8 cellular contexts compared by ENCODE assay signal in the genomic region with DNA sequence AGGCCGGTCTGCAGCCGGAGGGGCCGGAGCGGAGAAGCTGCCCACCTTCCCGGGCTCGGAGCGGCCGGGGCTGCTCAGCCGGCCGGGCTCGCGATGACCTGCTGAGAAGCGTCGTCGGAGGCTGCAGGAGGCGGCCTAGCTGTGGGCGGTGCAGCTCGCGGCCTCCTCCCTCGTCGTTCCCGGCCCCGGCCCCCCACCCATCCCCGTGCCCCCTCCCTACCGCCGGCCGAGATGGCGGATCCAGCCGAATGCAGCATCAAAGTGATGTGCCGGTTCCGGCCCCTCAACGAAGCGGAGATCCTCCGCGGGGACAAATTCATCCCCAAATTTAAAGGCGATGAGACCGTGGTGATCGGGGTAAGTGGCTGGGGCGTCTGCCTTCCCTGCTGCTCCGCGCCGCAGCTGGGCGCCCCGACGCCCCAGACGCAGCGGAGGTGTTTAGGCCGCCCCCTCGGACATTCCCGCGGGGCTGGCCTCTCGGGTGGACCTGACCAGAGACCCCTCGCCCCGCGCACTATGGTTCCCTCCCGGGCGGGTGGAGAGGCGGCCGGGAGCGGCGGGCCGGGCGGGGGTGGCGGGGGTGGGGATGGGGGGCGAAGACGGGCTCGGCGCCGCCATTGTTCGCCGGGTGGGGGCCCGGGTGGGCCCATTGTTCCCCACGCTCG. TPM values are rescaled to one million over a fixed set of nuclear protein-coding genes. Genes with fewer than 3 reads are reported as not detected.
DNase-seq lines count a peak whose midpoint lies in the region; ATAC-seq and TF ChIP-seq lines count a peak whose summit lies in the region.

No MANE protein-coding gene starts in this region.

- H3K4me1 Mint-ChIP-seq in Caco-2 (ENCODE audit: low read depth, unreplicated experiment) = no peaks in the 10 kb centered on the region
- H3K4me1 Mint-ChIP-seq in immature natural killer cell = peaks cover 14 to 20% of the 10 kb centered on the region in 2 donors

- H3K27me3 Mint-ChIP-seq in Caco-2 (ENCODE audit: insufficient read depth, unreplicated experiment) = peaks cover 15% of the 10 kb centered on the region
- peaks cover 22 to 30% (median 25%) of the 10 kb centered on the region in 3 donors for H3K27me3 Mint-ChIP-seq in immature natural killer cell (ENCODE audit: low read depth in 3 of 3)

- H3K4me1 ChIP-seq in Caco-2 (0 out of 2 replicates have a peak, but pooled peaks cover 6% of the 10 kb centered on the region), testis (peaks cover 15% of the 10 kb centered on the region)

- no peaks in the 10 kb centered on the region for H3K9me3 Mint-ChIP-seq in Caco-2 (ENCODE audit: unreplicated experiment)
- H3K9me3 Mint-ChIP-seq in immature natural killer cell = peaks cover 0 to 5% (median 1%) of the 10 kb centered on the region in 6 donors

- BruUV-seq in Caco-2 (replicated peaks; lab: Mats Ljungman, UMichigan) = no TSS peak

- intact Hi-C loops in Caco-2 (cut with micrococcal nuclease; ENCODE audit: unreplicated experiment) = loop anchor here (1.0 to 2.0 kb wide), 2 partner anchors 128 to 231 kb away; a partner anchor contains a TSS
- intact Hi-C loops in testis (cut with DNase I; ENCODE audit: low total_unique reads) = no loop called here

- CTCF ChIA-PET in Caco-2 (lab: Charles Lee) = no interaction called here

- no peak for TF ChIP-seq POLR2A in testis (IDR thresholded peaks at IDR 0.05)

- peak overlapping the region; percentile 33 for H3K4me3 ChIP-seq in Caco-2 (ENCODE audit: low read depth, low read length)
- peak overlapping the region; percentile 70 to 83 for H3K4me3 ChIP-seq in testis

- H3K9me3 ChIP-seq in Caco-2 = 0 out of 2 replicates have a peak, but pooled peaks cover 14% of the 10 kb centered on the region
- no peaks in the 10 kb centered on the region for H3K9me3 ChIP-seq in testis

- H3K4me3 Mint-ChIP-seq in Caco-2 (ENCODE audit: unreplicated experiment) (peak overlapping the region; percentile 74), immature natural killer cell (peak overlapping the region in 4 of 5 donors; percentile 25 to 70 (median 55))

- DNase-seq in Caco-2 (no peak), immature natural killer cell (peak in 1 of 3 donors; percentile 6), testis (no peak), HT-29 (ENCODE audit: low spot score) (no peak), HK-2 (ENCODE audit: unreplicated experiment) (no peak)
- peak; percentile 18 for DNase-seq in activated CD8-positive, alpha-beta memory T cell treated with anti-CD3 and anti-CD28 coated beads, Interleukin-2, amount 50 U/mL, for 4 hours

- 1 to 2% methylated on average over 11 to 46 of the region's 74 CpGs for WGBS in testis, 2 donors

- peak; percentile 38 for ATAC-seq in GM19324 (IDR thresholded peaks at IDR 0.05; ENCODE audit: low FRiP score, unreplicated experiment)
- peak; percentile 29 for ATAC-seq in HG03139 (IDR thresholded peaks at IDR 0.05; ENCODE audit: unreplicated experiment)

- H3K27ac Mint-ChIP-seq in Caco-2 (ENCODE audit: unreplicated experiment) (no peak overlapping the region), immature natural killer cell (no peak overlapping the region)

- H3K36me3 ChIP-seq in Caco-2 (ENCODE audit: control insufficient read depth, insufficient read depth, low read length) = no peaks in the 10 kb centered on the region
- H3K36me3 ChIP-seq in testis (ENCODE audit: low read depth, missing control alignments) = no peaks in the 10 kb centered on the region

- TF ChIP-seq CTCF in Caco-2 (IDR thresholded peaks at IDR 0.05; ENCODE audit: insufficient read depth in 1 of 2, low read depth in 1 of 2, low read length in 1 of 2, severe bottlenecking in 1 of 2, unreplicated experiment in 1 of 2) = no peak
- TF ChIP-seq CTCF in testis (IDR thresholded peaks at IDR 0.05) = no peak

- H3K27me3 ChIP-seq in Caco-2 (replicated peaks; ENCODE audit: control insufficient read depth, insufficient read depth, low read length) (peaks cover 4% of the 10 kb centered on the region), testis (no peaks in the 10 kb centered on the region)

- peak overlapping the region; percentile 73 to 83 for H3K27ac ChIP-seq in testis

- POLR2A ChIA-PET in Caco-2 (lab: Charles Lee) = no interaction called here

- H3K36me3 Mint-ChIP-seq in Caco-2 (ENCODE audit: insufficient read depth, unreplicated experiment) (no peaks in the 10 kb centered on the region), immature natural killer cell (peaks cover 0 to 3% (median 0%) of the 10 kb centered on the region in 3 donors)

RNA-seq across cellular contexts. Expression of a gene that starts 0.5 kb away (rescaled TPM):
- 1.1 and 1.5 TPM in 2 replicates for total RNA-seq in Caco-2 (2022)
- 1 to 10 TPM in 1 of 3 donors, under 1 TPM in 1, not detected in 1; 0.20 to 1.1 TPM for polyA plus RNA-seq in immature natural killer cell
- total RNA-seq in testis = 100 to 1,000 TPM; 146 to 159 TPM
- 57.0 TPM for polyA plus RNA-seq in testis (ENCODE audit: insufficient read depth, low read depth, low replicate concordance)
- total RNA-seq in HT-29 (2014; rRNA removed; shearing (Covaris generic)) = not detected in 2 replicates

Comparison
In these comparisons a context has a peak if more than half of its experiments do, and no peak if none do; other contexts are left out.
1. RNA of a gene that starts 0.5 kb away (total RNA-seq): 146 to 159 TPM in testis; 1.1 to 1.5 TPM in Caco-2 and not detected in HT-29; every median in the first group is over 10 times any median in the second.